ENCODE assay signal across 19 cellular contexts in genomic region chr13:79681069-79681468, GRCh38.
"Had no signal": no experiment of that assay in that cellular context is flagged by ENCODE, and none has a peak within 500 bp of the region (broad histone marks: within the 10 kb centered on the region; RNA-seq: fewer than 3 reads in every experiment).

No MANE protein-coding gene starts in this region.

- H3K36me3 ChIP-seq: esophagus squamous epithelium, thyroid gland had no signal

- H3K27me3 ChIP-seq: esophagus squamous epithelium, thyroid gland had no signal

- H3K36me3 Mint-ChIP-seq: activated CD4-positive, alpha-beta memory T cell treated with anti-CD3 and anti-CD28 coated beads for 36 hours; activated CD8-positive, alpha-beta memory T cell treated with anti-CD3 and anti-CD28 coated beads, Interleukin-2, amount 10 ng/mL, durations not matched to agents 7 days and 5 days; activated naive CD8-positive, alpha-beta T cell treated with anti-CD3 and anti-CD28 coated beads, Interleukin-2, amount 10 ng/mL, durations not matched to agents 7 days and 5 days had no signal

- H3K9me3 Mint-ChIP-seq: activated CD4-positive, alpha-beta memory T cell treated with anti-CD3 and anti-CD28 coated beads for 36 hours; activated naive CD8-positive, alpha-beta T cell treated with anti-CD3 and anti-CD28 coated beads, Interleukin-2, amount 10 ng/mL, durations not matched to agents 7 days and 5 days; activated T-helper 17 cell treated with anti-CD3 and anti-CD28 coated beads, Interleukin-2, amount 50 U/mL, for 72 hours; T-helper 2 cell treated with Interferon-gamma antibody and Interleukin-4, amounts not matched to agents 5 μg/mL and 100 μg/mL, for 36 hours had no signal

- H3K4me1 Mint-ChIP-seq: activated B cell treated with CpG ODN at 0.5 μM for 24 hours; activated CD8-positive, alpha-beta memory T cell treated with anti-CD3 and anti-CD28 coated beads, Interleukin-2, amount 10 ng/mL, durations not matched to agents 7 days and 5 days; activated naive CD8-positive, alpha-beta T cell treated with anti-CD3 and anti-CD28 coated beads, Interleukin-2, amount 10 ng/mL, durations not matched to agents 7 days and 5 days; activated T-helper 17 cell treated with anti-CD3 and anti-CD28 coated beads, Interleukin-2, amount 50 U/mL, for 72 hours; naive B cell had no signal

- DNase-seq: activated B cell treated with CpG ODN at 0.5 μM for 24 hours; activated CD4-positive, alpha-beta memory T cell treated with anti-CD3 and anti-CD28 coated beads for 36 hours; activated CD4-positive, alpha-beta T cell treated with anti-CD3 and anti-CD28 coated beads for 4 hours; activated CD8-positive, alpha-beta memory T cell treated with anti-CD3 and anti-CD28 coated beads, Interleukin-2, amount 10 ng/mL, durations not matched to agents 7 days and 5 days; activated naive CD4-positive, alpha-beta T cell; activated naive CD8-positive, alpha-beta T cell treated with anti-CD3 and anti-CD28 coated beads, Interleukin-2, amount 10 ng/mL, durations not matched to agents 7 days and 5 days; cortex of kidney; effector CD4-positive, alpha-beta T cell; esophagus squamous epithelium; naive B cell; stimulated activated CD4-positive, alpha-beta T cell treated with anti-CD3 and anti-CD28 coated beads, Interleukin-12 subunit alpha, Interleukin-12 subunit beta, amount 100 ng/mL, for 4 hours; stimulated activated CD4-positive, alpha-beta T cell treated with anti-CD3 and anti-CD28 coated beads, Interleukin-1b, Interleukin-23, amount 100 ng/mL, for 48 hours; stimulated activated naive CD4-positive, alpha-beta T cell treated with Interleukin-2 at 50 U/mL for 16 hours; thyroid gland had no signal

- H3K4me3 ChIP-seq: esophagus squamous epithelium, thyroid gland had no signal

- H3K27ac ChIP-seq: esophagus squamous epithelium, thyroid gland had no signal

- H3K27ac Mint-ChIP-seq: activated B cell treated with CpG ODN at 0.5 μM for 24 hours; activated CD4-positive, alpha-beta memory T cell treated with anti-CD3 and anti-CD28 coated beads for 36 hours; activated CD8-positive, alpha-beta memory T cell treated with anti-CD3 and anti-CD28 coated beads, Interleukin-2, amount 10 ng/mL, durations not matched to agents 7 days and 5 days; activated naive CD8-positive, alpha-beta T cell treated with anti-CD3 and anti-CD28 coated beads, Interleukin-2, amount 10 ng/mL, durations not matched to agents 7 days and 5 days; activated T-helper 17 cell treated with anti-CD3 and anti-CD28 coated beads, Interleukin-2, amount 50 U/mL, for 72 hours; brain; naive B cell; T-helper 2 cell treated with Interferon-gamma antibody and Interleukin-4, amounts not matched to agents 5 μg/mL and 100 μg/mL, for 36 hours had no signal

- H3K27me3 Mint-ChIP-seq: activated B cell treated with CpG ODN at 0.5 μM for 24 hours; activated CD4-positive, alpha-beta memory T cell treated with anti-CD3 and anti-CD28 coated beads for 36 hours had no signal

- ATAC-seq: activated CD8-positive, alpha-beta memory T cell treated with anti-CD3 and anti-CD28 coated beads, Interleukin-2, amount 10 ng/mL, durations not matched to agents 7 days and 5 days; activated T-helper 17 cell treated with anti-CD3 and anti-CD28 coated beads, Interleukin-2, amount 50 U/mL, for 72 hours; left lobe of liver had no signal

- H3K4me1 ChIP-seq: thyroid gland had no signal

- H3K4me3 Mint-ChIP-seq: activated B cell treated with CpG ODN at 0.5 μM for 24 hours; activated CD4-positive, alpha-beta memory T cell treated with anti-CD3 and anti-CD28 coated beads for 36 hours; activated CD8-positive, alpha-beta memory T cell treated with anti-CD3 and anti-CD28 coated beads, Interleukin-2, amount 10 ng/mL, durations not matched to agents 7 days and 5 days; activated naive CD8-positive, alpha-beta T cell treated with anti-CD3 and anti-CD28 coated beads, Interleukin-2, amount 10 ng/mL, durations not matched to agents 7 days and 5 days; activated T-helper 17 cell treated with anti-CD3 and anti-CD28 coated beads, Interleukin-2, amount 50 U/mL, for 72 hours; brain; naive B cell; neural crest cell; T-helper 2 cell treated with Interferon-gamma antibody and Interleukin-4, amounts not matched to agents 5 μg/mL and 100 μg/mL, for 36 hours had no signal
